ENCODE assay signal across 9 cellular contexts in genomic region chr10:99429521-99430095, GRCh38. TPM values are rescaled to one million over a fixed set of nuclear protein-coding genes. Genes with fewer than 3 reads are reported as not detected.
DNase-seq lines count a peak whose midpoint lies in the region; ATAC-seq and TF ChIP-seq lines count a peak whose summit lies in the region.
"Had no signal": no experiment of that assay in that cellular context is flagged by ENCODE, and none has a peak within 500 bp of the region (broad histone marks: within the 10 kb centered on the region; RNA-seq: fewer than 3 reads in every experiment).

No MANE protein-coding gene starts in this region.

- H3K36me3 ChIP-seq in GM23248 (ENCODE audit: low read depth) (0 out of 2 replicates have a peak, but pooled peaks cover 6% of the 10 kb centered on the region), SJSA1 (peaks cover 23% of the 10 kb centered on the region), gastrocnemius medialis (no peaks in the 10 kb centered on the region)

- peaks cover 71% of the 10 kb centered on the region for H3K79me2 ChIP-seq in GM23248 (ENCODE audit: insufficient read depth)

- H3K4me3 ChIP-seq in GM23248 (peak overlapping the region; percentile 100), SJSA1 (peak overlapping the region; percentile 72), fibroblast of pulmonary artery (replicated peaks; ENCODE audit: low read depth, low read length) (peak overlapping the region; percentile 100), gastrocnemius medialis (peak overlapping the region; percentile 80 to 97 (median 94))

- H3K9me3 ChIP-seq in GM23248 (ENCODE audit: low read depth) (no peaks in the 10 kb centered on the region), SJSA1 (replicated peaks) (no peaks in the 10 kb centered on the region), gastrocnemius medialis (no peaks in the 10 kb centered on the region)

- TF ChIP-seq POLR2A in gastrocnemius medialis (IDR thresholded peaks at IDR 0.05): no peak

- peak overlapping the region; percentile 87 for H3K4me2 ChIP-seq in GM23248 (ENCODE audit: unreplicated experiment)

- WGBS in GM23248 (ENCODE audit: low coverage in 1 of 2, low lambda C conversion rate in 2 of 2, missing lambda C conversion rate in 2 of 2), 2 experiments: 5 to 8% methylated on average over 6 of the region's 6 CpGs

- H3K27me3 ChIP-seq in GM23248 (replicated peaks; ENCODE audit: insufficient read depth) (no peaks in the 10 kb centered on the region), SJSA1 (replicated peaks) (no peaks in the 10 kb centered on the region), gastrocnemius medialis (no peaks in the 10 kb centered on the region)

- H3K27ac ChIP-seq in GM23248 (peak overlapping the region; percentile 76; the same call in 1 of the 2 replicates), SJSA1 (no peak overlapping the region), gastrocnemius medialis (peak overlapping the region; percentile 92 to 99 (median 98))

- H3K4me1 ChIP-seq in GM23248 (ENCODE audit: insufficient read depth) (peaks cover 3% of the 10 kb centered on the region; the same call in 1 of the 2 replicates), SJSA1 (replicated peaks) (peaks cover 14% of the 10 kb centered on the region), gastrocnemius medialis (peaks cover 77 to 79% of the 10 kb centered on the region in 2 donors)

- intact Hi-C loops in gastrocnemius medialis (cut with DNase I; ENCODE audit: low total_unique reads): loop anchor here (1.0 to 10.0 kb wide), 7 partner anchors 192 to 1932 kb away; partner anchors contain the start of genes COX15, CUTC, HIF1AN and MMS19
- intact Hi-C loops in head of caudate nucleus (cut with DNase I): loop anchor here (2.0 to 10.0 kb wide), 2 partner anchors 191 to 285 kb away; partner anchors contain the start of gene SLC25A28

- in situ Hi-C loops in GM23248 (cut with MboI): loop anchor here (10.0 kb wide), 2 partner anchors 185 to 285 kb away; no protein-coding TSS in a partner anchor
- in situ Hi-C loops in gastrocnemius medialis (cut with MboI; ENCODE audit: low sequenced_read_pairs in 4 of 4): loop anchor here in 3 of 4 donors (5.0 to 25.0 kb wide), 4 partner anchors 185 to 305 kb away; partner anchors contain the start of genes COX15 (in 1 of the 3) and CUTC (in 1 of the 3)

- no peaks in the 10 kb centered on the region for H4K20me1 ChIP-seq in GM23248 (ENCODE audit: insufficient read depth)

- H3F3A ChIP-seq in GM23248 (ENCODE audit: insufficient read depth): no peaks in the 10 kb centered on the region

- no peaks in the 10 kb centered on the region for H3K9me2 ChIP-seq in GM23248 (ENCODE audit: insufficient read depth)

- peak overlapping the region; percentile 96 for H2AFZ ChIP-seq in GM23248

- DNase-seq in GM23248 (peak; percentile 13), SJSA1 (ENCODE audit: low read depth in 1 of 2, low spot score in 2 of 2) (no peak), fibroblast of pulmonary artery (ENCODE audit: low read depth) (no peak), gastrocnemius medialis (no peak), NCI-H524 treated with DMSO at 0.1 percent for 48 hours (lab: John Stamatoyannopoulos, UW) (no peak), NCI-H128 (lab: John Stamatoyannopoulos, UW; ENCODE audit: unreplicated experiment) (no peak), head of caudate nucleus (no peak)
- DNase-seq in activated CD8-positive, alpha-beta memory T cell treated with anti-CD3 and anti-CD28 coated beads for 24 hours: no peak
- DNase-seq: stimulated activated CD8-positive, alpha-beta memory T cell treated with anti-CD3 and anti-CD28 coated beads, Interleukin-4, amount 100 ng/mL, for 48 hours had no signal

- TF ChIP-seq CTCF in fibroblast of pulmonary artery (IDR thresholded peaks at IDR 0.05; ENCODE audit: low read length, missing control alignments) (no peak), gastrocnemius medialis (IDR thresholded peaks at IDR 0.05 in 4 of 5, conservative IDR thresholded peaks at IDR 0.05 in 1 of 5) (no peak)

- H3K9ac ChIP-seq in GM23248: peak overlapping the region; percentile 96

- ATAC-seq in gastrocnemius medialis: no peak

RNA-seq across cellular contexts. Expression of gene GOT1, which starts 0.8 kb away (rescaled TPM):
- total RNA-seq in GM23248 (2014; rRNA removed; shearing (Covaris generic)): 19.1 and 39.6 TPM in 2 replicates
- 62.7 and 63.7 TPM in 2 replicates for polyA plus RNA-seq in GM23248 (2016; fragmentation: Nextera tagmentation; extraction: Ambion mirVana)
- 28.3 and 37.1 TPM in 2 replicates for total RNA-seq in SJSA1 (2014; rRNA removed; shearing (Covaris generic))
- 100 to 1,000 TPM in 3 of 4 donors, 10 to 100 TPM in 1; 91.4 to 215 (median 135) TPM for total RNA-seq in gastrocnemius medialis
